8 cellular contexts compared by ENCODE assay signal in the genomic region with DNA sequence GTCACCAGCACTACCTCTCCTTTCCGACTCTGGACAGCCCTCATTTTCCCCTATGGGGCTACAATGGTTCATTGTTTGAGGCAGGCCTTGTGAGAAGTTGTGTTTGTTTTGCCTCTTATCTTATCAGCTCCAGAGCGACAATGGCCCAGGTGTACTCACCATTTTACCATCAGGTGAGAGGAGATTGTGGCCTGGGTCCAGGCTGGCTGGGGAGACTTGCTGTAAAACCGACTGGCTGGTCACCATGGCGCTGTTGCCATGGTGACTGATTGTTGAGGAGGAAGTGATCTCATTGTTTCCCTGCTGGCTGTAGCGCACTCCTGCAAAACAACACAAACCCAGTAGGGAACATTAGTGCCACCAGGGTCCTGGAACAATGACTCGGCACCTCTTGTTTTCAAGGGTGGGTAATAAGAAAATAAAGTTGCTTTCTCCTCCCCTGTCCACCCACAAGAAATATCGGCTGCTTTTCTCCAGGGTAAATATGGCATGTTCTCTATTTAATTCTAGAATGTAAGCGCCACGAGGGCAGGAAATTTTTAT. TPM values are rescaled to one million over a fixed set of nuclear protein-coding genes. Genes with fewer than 3 reads are reported as not detected.
DNase-seq lines count a peak whose midpoint lies in the region; ATAC-seq lines count a peak whose summit lies in the region.

No MANE protein-coding gene starts in this region.

- no peaks in the 10 kb centered on the region for H3K36me3 ChIP-seq in iPS DF 6.9 (ENCODE audit: control insufficient read depth, insufficient read depth, low read length)
- H3K36me3 ChIP-seq in CD8-positive, alpha-beta memory T cell (ENCODE audit: insufficient read depth, low read length): no peaks in the 10 kb centered on the region

- peaks cover 0 to 4% (median 0%) of the 10 kb centered on the region in 5 donors for H3K9me3 Mint-ChIP-seq in CD8-positive, alpha-beta memory T cell

- no peaks in the 10 kb centered on the region for H3K9me3 ChIP-seq in iPS DF 6.9 (ENCODE audit: control insufficient read depth, insufficient read depth, low read length)
- no peaks in the 10 kb centered on the region for H3K9me3 ChIP-seq in CD8-positive, alpha-beta memory T cell (ENCODE audit: low read length)

- DNase-seq in ACHN (peak; percentile 51), HuH-7 (ENCODE audit: low spot score) (peak; percentile 65), RKO (ENCODE audit: low spot score) (peak; percentile 52), iPS DF 6.9 (ENCODE audit: low read depth, low spot score) (peak; percentile 70)
- no peak for DNase-seq in CD8-positive, alpha-beta memory T cell

- H3K27ac ChIP-seq in iPS DF 6.9 (ENCODE audit: low read length): no peak overlapping the region
- H3K27ac ChIP-seq in CD8-positive, alpha-beta memory T cell (ENCODE audit: low read depth, low read length): no peak overlapping the region

- H3K4me1 ChIP-seq in iPS DF 6.9 (ENCODE audit: control insufficient read depth, insufficient read depth, low read length): peaks cover 2% of the 10 kb centered on the region; the same call in 1 of the 2 replicates
- H3K4me1 ChIP-seq in CD8-positive, alpha-beta memory T cell (ENCODE audit: insufficient read depth, low read length): no peaks in the 10 kb centered on the region

- no peaks in the 10 kb centered on the region for H3K36me3 Mint-ChIP-seq in CD8-positive, alpha-beta memory T cell

- no peaks in the 10 kb centered on the region for H3K4me1 Mint-ChIP-seq in CD8-positive, alpha-beta memory T cell

- ATAC-seq in GM18511 (IDR thresholded peaks at IDR 0.05; ENCODE audit: unreplicated experiment): no peak
- no peak for ATAC-seq in GM21381 (IDR thresholded peaks at IDR 0.05; ENCODE audit: unreplicated experiment)
- ATAC-seq in GM21723 (IDR thresholded peaks at IDR 0.05; ENCODE audit: unreplicated experiment): no peak

- no peaks in the 10 kb centered on the region for H3K27me3 ChIP-seq in iPS DF 6.9 (ENCODE audit: control insufficient read depth, insufficient read depth, low read length)
- H3K27me3 ChIP-seq in CD8-positive, alpha-beta memory T cell (ENCODE audit: insufficient read depth, low read length, poor library complexity, severe bottlenecking): no peaks in the 10 kb centered on the region

- H3K27ac Mint-ChIP-seq in CD8-positive, alpha-beta memory T cell: no peak overlapping the region

- no CpG with 5 or more reads among the region's 9 CpGs for WGBS in iPS DF 6.9 (ENCODE audit: insufficient coverage, insufficient read length)

- in situ Hi-C loops in ACHN (cut with HindIII; ENCODE audit: low pct_ligation_motif_present, low pct_unique_long_range_greater_than_20kb, low sequenced_read_pairs): no loop called here

- no peak overlapping the region for H3K4me3 Mint-ChIP-seq in CD8-positive, alpha-beta memory T cell

- H3K4me3 ChIP-seq in iPS DF 6.9 (ENCODE audit: low read length): no peak overlapping the region
- H3K4me3 ChIP-seq in CD8-positive, alpha-beta memory T cell (ENCODE audit: low read length): no peak overlapping the region

- POLR2A ChIA-PET in CD8-positive, alpha-beta memory T cell (lab: Charles Lee): no interaction called here

- H3K27me3 Mint-ChIP-seq in CD8-positive, alpha-beta memory T cell: peaks cover 25 to 84% of the 10 kb centered on the region in 2 donors

- CTCF ChIA-PET in CD8-positive, alpha-beta memory T cell (lab: Charles Lee): no interaction called here

RNA-seq across cellular contexts. Expression of gene HNF1B, which starts 34.4 kb away (rescaled TPM):
- total RNA-seq in CD8-positive, alpha-beta memory T cell: under 1 TPM; 0.22 to 0.73 TPM
- not detected for polyA plus RNA-seq in CD8-positive, alpha-beta memory T cell

Comparison
In these comparisons a context has a peak if more than half of its experiments do, and no peak if none do; other contexts are left out.
1. DNase-seq: peak in ACHN (single experiment), HuH-7 (single experiment), RKO (single experiment) and iPS DF 6.9 (single experiment); none in CD8-positive, alpha-beta memory T cell (0 of 5).